8 cellular contexts compared by ENCODE assay signal in the genomic region with DNA sequence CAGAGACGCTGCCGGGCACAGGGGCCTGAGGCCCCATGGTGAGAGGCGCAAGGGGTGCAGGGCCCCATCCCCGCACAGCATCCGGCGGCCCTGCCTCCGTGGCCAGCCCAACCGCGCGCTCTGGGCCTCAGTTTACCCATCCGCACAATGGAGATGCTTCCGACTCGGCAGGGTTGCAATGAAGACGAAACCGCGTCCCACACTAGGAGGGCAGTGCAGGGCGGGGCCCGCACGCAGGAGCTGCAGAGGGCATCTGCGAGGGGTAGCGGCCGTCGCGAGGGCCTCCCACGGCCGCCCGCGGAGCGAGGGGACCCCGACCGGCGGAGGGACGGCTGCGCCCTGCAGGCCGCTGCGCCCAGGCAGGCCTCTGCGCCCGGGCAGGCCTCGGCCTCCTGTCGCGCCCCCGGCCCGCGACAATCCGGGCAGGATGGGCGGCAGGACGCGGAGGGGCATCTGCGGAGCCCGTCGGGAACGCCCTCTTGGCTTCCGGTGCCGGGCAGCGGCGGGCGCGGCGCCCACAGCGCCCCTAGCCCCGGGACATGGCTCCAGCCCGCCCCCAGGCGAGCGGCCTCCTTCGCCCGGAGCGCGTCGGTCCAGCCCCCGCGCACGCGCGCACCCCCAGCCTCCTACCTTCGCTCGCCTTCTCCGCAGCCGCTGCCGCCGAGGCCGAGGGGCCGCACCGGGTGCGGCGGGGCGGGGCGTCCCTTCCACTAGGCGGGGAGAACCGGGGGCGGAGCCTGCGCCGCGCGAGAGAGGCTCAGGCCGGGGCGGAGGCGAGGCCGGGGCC. TPM values are rescaled to one million over a fixed set of nuclear protein-coding genes. Genes with fewer than 3 reads are reported as not detected.
DNase-seq lines count a peak whose midpoint lies in the region; ATAC-seq and TF ChIP-seq lines count a peak whose summit lies in the region.

No MANE protein-coding gene starts in this region.

- H3K27me3 ChIP-seq in lower lobe of right lung (ENCODE audit: low read depth), result no peaks in the 10 kb centered on the region

- DNase-seq in NCI-H774 (lab: John Stamatoyannopoulos, UW), result peak; percentile 73
- DNase-seq in activated CD4-positive, alpha-beta T cell treated with anti-CD3 and anti-CD28 coated beads, Interleukin-2, amount 50 U/mL, for 48 hours, result peak; percentile 87 to 91
- DNase-seq in dermis microvascular lymphatic vessel endothelial cell (ENCODE audit: low read depth in 2 of 2), result peak; percentile 50 to 86
- DNase-seq in lower lobe of right lung, result peak; percentile 93
- peak; percentile 73 to 81 for DNase-seq in stimulated activated CD4-positive, alpha-beta T cell treated with anti-CD3 and anti-CD28 coated beads, Interleukin-4, amount 100 ng/mL, for 48 hours (ENCODE audit: low read depth in 2 of 2)

- peaks cover 21% of the 10 kb centered on the region for H3K4me1 ChIP-seq in lower lobe of right lung

- no peaks in the 10 kb centered on the region for H3K36me3 ChIP-seq in lower lobe of right lung

- ATAC-seq in GM19397 (IDR thresholded peaks at IDR 0.05; ENCODE audit: unreplicated experiment) (peak; percentile 86), HG03571 (IDR thresholded peaks at IDR 0.05; ENCODE audit: unreplicated experiment) (peak; percentile 85), lower lobe of right lung (peak; percentile 96 to 97)

- H3K9me3 ChIP-seq in lower lobe of right lung, result no peaks in the 10 kb centered on the region

- H3K27ac ChIP-seq in C4-2B (peak overlapping the region; percentile 64), lower lobe of right lung (peak overlapping the region; percentile 82)

- TF ChIP-seq CTCF in C4-2B (conservative IDR thresholded peaks at IDR 0.05) (no peak; the same call in 1 of the 2 replicates), lower lobe of right lung (IDR thresholded peaks at IDR 0.05) (peak; percentile 19)

- intact Hi-C loops in lower lobe of right lung (cut with DNase I), result no loop called here

- peak overlapping the region; percentile 89 for H3K4me3 ChIP-seq in lower lobe of right lung

RNA-seq across cellular contexts. Expression of a gene that starts 15.3 kb away (rescaled TPM):
- under 0.01 TPM in 2 replicates for total RNA-seq in dermis microvascular lymphatic vessel endothelial cell
- total RNA-seq in lower lobe of right lung, result 6,803 TPM

RNA-seq across cellular contexts. Expression of a gene that starts 58.2 kb away (rescaled TPM):
- total RNA-seq in dermis microvascular lymphatic vessel endothelial cell (145 and 178 TPM in 2 replicates), lower lobe of right lung (97.7 TPM)

Comparison
In these comparisons a context has a peak if more than half of its experiments do, and no peak if none do; other contexts are left out.
1. Peak in every context shown above with its lines: DNase-seq, ATAC-seq, H3K4me3 ChIP-seq and H3K27ac ChIP-seq.
2. RNA of a gene that starts 15.3 kb away (total RNA-seq): 6,803 TPM in lower lobe of right lung (single experiment); under 0.01 TPM in dermis microvascular lymphatic vessel endothelial cell; every median in the first group is over 1,000 times any median in the second.